Comparison of ENCODE assay signal across 8 cellular contexts in genomic region chr3:196287066-196287404, GRCh38. TPM values are rescaled to one million over a fixed set of nuclear protein-coding genes. Genes with fewer than 3 reads are reported as not detected.
DNase-seq lines count a peak whose midpoint lies in the region; ATAC-seq, FAIRE-seq and TF ChIP-seq lines count a peak whose summit lies in the region.

No MANE protein-coding gene starts in this region.

- no peak for FAIRE-seq in H54 (lab: Jason Lieb, UNC)
- no peak for FAIRE-seq in urothelium cell line (lab: Jason Lieb, UNC)

- no peak for TF ChIP-seq POLR2A in H54 (IDR thresholded peaks at IDR 0.05; ENCODE audit: low read depth, low read length)

- H3K4me1 ChIP-seq in SJCRH30 = 0 out of 2 replicates have a peak, but pooled peaks cover 3% of the 10 kb centered on the region
- H3K4me1 ChIP-seq in lower lobe of right lung = peaks cover 37% of the 10 kb centered on the region

- H3K4me3 ChIP-seq in GM06990 (replicated peaks; ENCODE audit: low read depth, low read length) = peak overlapping the region; percentile 74
- H3K4me3 ChIP-seq in SJCRH30 = peak overlapping the region; percentile 83
- H3K4me3 ChIP-seq in choroid plexus epithelial cell (ENCODE audit: low read depth, low read length) = peak overlapping the region; percentile 99
- H3K4me3 ChIP-seq in lower lobe of right lung = peak overlapping the region; percentile 87

- intact Hi-C loops in lower lobe of right lung (cut with DNase I) = no loop called here

- H3K36me3 ChIP-seq in GM06990 (ENCODE audit: control insufficient read depth, insufficient read depth, low read length) = no peaks in the 10 kb centered on the region
- H3K36me3 ChIP-seq in SJCRH30 = no peaks in the 10 kb centered on the region
- H3K36me3 ChIP-seq in lower lobe of right lung = peaks cover 3% of the 10 kb centered on the region

- peak; percentile 2 for ATAC-seq in HG02610 (IDR thresholded peaks at IDR 0.05; ENCODE audit: unreplicated experiment)
- ATAC-seq in lower lobe of right lung = peak; percentile 48 to 58

- TF ChIP-seq CTCF in GM06990 (IDR thresholded peaks at IDR 0.05; ENCODE audit: insufficient read depth, low read length, poor library complexity, severe bottlenecking) (peak; percentile 8), choroid plexus epithelial cell (conservative IDR thresholded peaks at IDR 0.05; ENCODE audit: low read depth, low read length) (no peak), lower lobe of right lung (IDR thresholded peaks at IDR 0.05) (no peak)

- no peak for DNase-seq in GM06990 (ENCODE audit: extremely low read depth, insufficient read length)
- DNase-seq in SJCRH30 = peak; percentile 14 to 36
- peak; percentile 36 for DNase-seq in choroid plexus epithelial cell (ENCODE audit: low read depth)
- DNase-seq in lower lobe of right lung = no peak
- peak; percentile 29 for DNase-seq in stimulated activated naive CD4-positive, alpha-beta T cell treated with Interleukin-2 at 50 U/mL for 16 hours (lab: John Stamatoyannopoulos, UW)
- DNase-seq in H54 (ENCODE audit: insufficient read length, low spot score) = no peak
- no peak for DNase-seq in urothelium cell line (ENCODE audit: low spot score)

- H3K9me3 ChIP-seq in SJCRH30 (replicated peaks) (no peaks in the 10 kb centered on the region), lower lobe of right lung (no peaks in the 10 kb centered on the region)

- H3K27me3 ChIP-seq in GM06990 (replicated peaks; ENCODE audit: control insufficient read depth, insufficient read depth, low read length) (no peaks in the 10 kb centered on the region), SJCRH30 (no peaks in the 10 kb centered on the region), lower lobe of right lung (ENCODE audit: low read depth) (no peaks in the 10 kb centered on the region)

- H3K27ac ChIP-seq in SJCRH30 = peak overlapping the region; percentile 86
- peak overlapping the region; percentile 93 for H3K27ac ChIP-seq in lower lobe of right lung

RNA-seq across cellular contexts. Expression of gene PCYT1A, which starts 0.5 kb away (rescaled TPM):
- total RNA-seq in SJCRH30 (2014; rRNA removed; shearing (Covaris generic)) = 17.7 and 19.6 TPM in 2 replicates
- total RNA-seq in lower lobe of right lung = 56.1 TPM

RNA-seq across cellular contexts. Expression of gene DYNLT2B, which starts 31.0 kb away (rescaled TPM):
- total RNA-seq in SJCRH30 (2014; rRNA removed; shearing (Covaris generic)) = 3.9 and 4.7 TPM in 2 replicates
- total RNA-seq in lower lobe of right lung = 6.1 TPM

RNA-seq across cellular contexts. Expression of gene TM4SF19, which starts 51.2 kb away (rescaled TPM):
- 0.38 and 0.76 TPM in 2 replicates for total RNA-seq in SJCRH30 (2014; rRNA removed; shearing (Covaris generic))
- 4.3 TPM for total RNA-seq in lower lobe of right lung

Comparison
In these comparisons a context has a peak if more than half of its experiments do, and no peak if none do; other contexts are left out.
1. DNase-seq: peak in SJCRH30 (2 of 2), choroid plexus epithelial cell (single experiment) and stimulated activated naive CD4-positive, alpha-beta T cell treated with Interleukin-2 at 50 U/mL for 16 hours (single experiment); none in GM06990 (single experiment), lower lobe of right lung (single experiment), H54 (single experiment) and urothelium cell line (single experiment).
2. Peak in every context shown above with its lines, with median percentiles within 50 percentile points of each other: H3K4me3 ChIP-seq.